In genomic region chr11:72102162-72102561, GRCh38 we compare ENCODE assay signal across 8 cellular contexts. TPM values are rescaled to one million over a fixed set of nuclear protein-coding genes. Genes with fewer than 3 reads are reported as not detected.
DNase-seq lines count a peak whose midpoint lies in the region; ATAC-seq, FAIRE-seq and TF ChIP-seq lines count a peak whose summit lies in the region.

No MANE protein-coding gene starts in this region.

- peak overlapping the region; percentile 93 to 96 for H3K4me3 Mint-ChIP-seq in activated T-cell treated with anti-CD3 and anti-CD28 coated beads, Interleukin-2, amount 50 U/mL, for 72 hours

- in situ Hi-C loops in HepG2 (cut with HindIII; ENCODE audit: extremely low pct_ligation_motif_present, low pct_unique_long_range_greater_than_20kb) (no loop called here), transverse colon (cut with MboI; ENCODE audit: low pct_ligation_motif_present in 1 of 4, low pct_unique_long_range_greater_than_20kb in 1 of 4, low sequenced_read_pairs in 3 of 4) (no loop called here)

- CTCF ChIA-PET in HepG2 (lab: Yijun Ruan, JAX; ENCODE audit: low intra/inter-chr PET ratio, low total read pairs), result no interaction called here

- TF ChIP-seq POLR2A in adrenal gland (IDR thresholded peaks at IDR 0.05) (no peak), HepG2 (IDR thresholded peaks at IDR 0.05; ENCODE audit: insufficient read depth in 1 of 2, low read depth in 2 of 2, low read length in 2 of 2) (peak in 1 of 2 experiments; percentile 22; a peak in 1 of 4 replicates), transverse colon (IDR thresholded peaks at IDR 0.05) (no peak)

- H3K36me3 ChIP-seq in adrenal gland (replicated peaks in 1 of 2), result peaks cover 0 to 22% of the 10 kb centered on the region in 2 donors
- peaks cover 13 to 29% of the 10 kb centered on the region in 2 experiments; a peak in 4 of 5 replicates for H3K36me3 ChIP-seq in HepG2 (replicated peaks in 1 of 2; ENCODE audit: control insufficient read depth in 1 of 2, insufficient read depth in 2 of 2, low read length in 2 of 2)
- peaks cover 0 to 23% (median 10%) of the 10 kb centered on the region in 4 donors for H3K36me3 ChIP-seq in transverse colon

- BruUV-seq in HepG2 (replicated peaks; lab: Mats Ljungman, UMichigan), result TSS peak; percentile 69

- H3K27ac ChIP-seq in adrenal gland, result peak overlapping the region in 4 of 5 donors; percentile 83 to 95 (median 92)
- H3K27ac ChIP-seq in HepG2 (ENCODE audit: extremely low read length, insufficient read depth, low read length), result peak overlapping the region; percentile 82
- peak overlapping the region; percentile 94 to 99 (median 96) for H3K27ac ChIP-seq in transverse colon

- intact Hi-C loops in adrenal gland (cut with DNase I) (loop anchor here in 1 of 2 donors (10.0 kb wide), 1 partner anchor 333 kb away; the partner anchor contains the start of gene CLPB), HepG2 (cut with micrococcal nuclease; ENCODE audit: unreplicated experiment) (loop anchor here (2.0 kb wide), 1 partner anchor 21 kb away; the partner anchor contains the start of genes LRRC51 and NUMA1), transverse colon (cut with DNase I; ENCODE audit: low total_unique reads) (no loop called here)

- H3K9me3 ChIP-seq in adrenal gland (replicated peaks in 1 of 3) (no peaks in the 10 kb centered on the region), HepG2 (ENCODE audit: low read length) (no peaks in the 10 kb centered on the region), transverse colon (no peaks in the 10 kb centered on the region)

- peaks cover 0 to 3% of the 10 kb centered on the region in 2 donors for H3K9me3 Mint-ChIP-seq in activated T-cell treated with anti-CD3 and anti-CD28 coated beads, Interleukin-2, amount 50 U/mL, for 72 hours

- H3K27me3 ChIP-seq in adrenal gland, result no peaks in the 10 kb centered on the region
- no peaks in the 10 kb centered on the region; a peak in 1 of 5 replicates for H3K27me3 ChIP-seq in HepG2 (ENCODE audit: control insufficient read depth in 1 of 2, insufficient read depth in 2 of 2, low read length in 2 of 2)
- H3K27me3 ChIP-seq in transverse colon, result no peaks in the 10 kb centered on the region

- DNase-seq in activated T-cell treated with anti-CD3 and anti-CD28 coated beads, Interleukin-2, amount 50 U/mL, for 72 hours, result no peak
- DNase-seq in activated T-cell treated with anti-CD3 and anti-CD28 coated beads for 4 hours (no peak), adrenal gland (no peak), HepG2 (ENCODE audit: low spot score) (no peak), transverse colon (no peak), GDM1 (lab: John Stamatoyannopoulos, UW) (no peak), SW 1271 (lab: John Stamatoyannopoulos, UW) (no peak)

- peak overlapping the region; percentile 97 for H3K27ac Mint-ChIP-seq in activated T-cell treated with anti-CD3 and anti-CD28 coated beads, Interleukin-2, amount 50 U/mL, for 72 hours

- H3K4me2 ChIP-seq in HepG2 (ENCODE audit: low read depth, low read length), result peak overlapping the region; percentile 93

- no peak for FAIRE-seq in HepG2 (lab: Jason Lieb, UNC)

- H3K4me1 ChIP-seq in adrenal gland (replicated peaks in 1 of 2) (peaks cover 35 to 41% of the 10 kb centered on the region in 2 donors), HepG2 (ENCODE audit: insufficient read depth, low read length) (peaks cover 39% of the 10 kb centered on the region), transverse colon (peaks cover 8 to 36% (median 28%) of the 10 kb centered on the region in 4 donors)

- peaks cover 4 to 8% of the 10 kb centered on the region in 2 donors for H3K36me3 Mint-ChIP-seq in activated T-cell treated with anti-CD3 and anti-CD28 coated beads, Interleukin-2, amount 50 U/mL, for 72 hours (ENCODE audit: insufficient read depth in 2 of 2)

- POLR2A ChIA-PET in HepG2 (lab: Yijun Ruan, JAX), result interaction anchor here (1.7 to 2.4 kb wide), 5 partner anchors 9 to 154 kb away, joined by 4 to 13 read pairs (median 8); partner anchors contain the start of gene ANAPC15

- no peak for TF ChIP-seq CTCF in adrenal gland (IDR thresholded peaks at IDR 0.05)
- TF ChIP-seq CTCF in HepG2 (CRISPR knock-in tag; IDR thresholded peaks at IDR 0.05), result no peak
- TF ChIP-seq CTCF in transverse colon (IDR thresholded peaks at IDR 0.05), result no peak

- H4K20me1 ChIP-seq in HepG2 (ENCODE audit: insufficient read depth, low read length), result no peaks in the 10 kb centered on the region

- peak overlapping the region; percentile 97 for H3K9ac ChIP-seq in HepG2 (ENCODE audit: insufficient read depth, low read depth, low read length)

- 33 to 43% (median 40%) methylated on average over 4 of the region's 4 CpGs for WGBS in adrenal gland, 4 donors
- WGBS in HepG2 (ENCODE audit: low lambda C conversion rate), result 27% methylated on average over 4 of the region's 4 CpGs
- 17 to 34% methylated on average over 1 to 4 of the region's 4 CpGs for WGBS in transverse colon (ENCODE audit: low coverage in 1 of 2), 2 donors

- H2AFZ ChIP-seq in HepG2 (ENCODE audit: low read length), result no peak overlapping the region

- TF ChIP-seq RAD21 in HepG2 (CRISPR knock-in tag; IDR thresholded peaks at IDR 0.05), result no peak

- H3K4me3 ChIP-seq in adrenal gland (peak overlapping the region in 3 of 4 donors; percentile 58 to 91 (median 91)), HepG2 (replicated peaks in 1 of 3; ENCODE audit: insufficient read depth in 1 of 3, low read depth in 2 of 3, low read length in 3 of 3) (peak overlapping the region; percentile 79 to 85 (median 82)), transverse colon (peak overlapping the region; percentile 84 to 94 (median 90))

- H3K79me2 ChIP-seq in HepG2 (ENCODE audit: insufficient read depth, low read length), result peaks cover 31% of the 10 kb centered on the region

- H3K4me1 Mint-ChIP-seq in activated T-cell treated with anti-CD3 and anti-CD28 coated beads, Interleukin-2, amount 50 U/mL, for 72 hours (ENCODE audit: low read depth), result peaks cover 39% of the 10 kb centered on the region

- no peaks in the 10 kb centered on the region for H3K27me3 Mint-ChIP-seq in activated T-cell treated with anti-CD3 and anti-CD28 coated beads, Interleukin-2, amount 50 U/mL, for 72 hours (ENCODE audit: low read depth)

- no peak for ATAC-seq in activated T-cell treated with anti-CD3 and anti-CD28 coated beads, Interleukin-2, amount 50 U/mL, for 72 hours (replicated peaks in 1 of 2)
- ATAC-seq in HepG2 (no peak), GM18858 (IDR thresholded peaks at IDR 0.05; ENCODE audit: unreplicated experiment) (no peak)

- TF ChIP-seq EP300 in HepG2 (IDR thresholded peaks at IDR 0.05; ENCODE audit: low read depth in 2 of 2, low read length in 2 of 2), result no peak
- no peak for TF ChIP-seq EP300 in HepG2 (CRISPR knock-in tag; IDR thresholded peaks at IDR 0.05; ENCODE audit: borderline replicate concordance)
- TF ChIP-seq EP300 in transverse colon (IDR thresholded peaks at IDR 0.05; ENCODE audit: low read depth), result no peak

RNA-seq across cellular contexts. Expression of gene LAMTOR1, which starts 0.9 kb away (rescaled TPM):
- total RNA-seq in activated T-cell treated with anti-CD3 and anti-CD28 coated beads, Interleukin-2, amount 50 U/mL, for 72 hours, result 10 to 100 TPM; 43.7 to 49.9 TPM
- total RNA-seq in adrenal gland, result 100 to 1,000 TPM; 107 to 297 (median 165) TPM
- 100 to 1,000 TPM in 1 of 3 donors, 10 to 100 TPM in 2; 86.1 to 140 (median 89.1) TPM for polyA plus RNA-seq in adrenal gland
- total RNA-seq in HepG2 (2016; rRNA removed; fragmentation: Illumina TruSeq; extraction: Trizol), result 63.4 and 66.0 TPM in 2 replicates
- 126 and 135 TPM in 2 replicates for total RNA-seq in HepG2 (2016; cell fraction: cytosol; rRNA removed; fragmentation: Illumina TruSeq; extraction: Trizol; ENCODE audit: low read depth)
- total RNA-seq in HepG2 (2016; cell fraction: insoluble cytoplasmic fraction; rRNA removed; fragmentation: Illumina TruSeq; extraction: Trizol), result 54.5 and 63.4 TPM in 2 replicates
- 137 and 158 TPM in 2 replicates for total RNA-seq in HepG2 (2016; cell fraction: membrane; rRNA removed; fragmentation: Illumina TruSeq; extraction: Trizol)
- total RNA-seq in HepG2 (2016; cell fraction: nucleus; rRNA removed; fragmentation: Illumina TruSeq; extraction: Trizol), result 32.3 and 35.3 TPM in 2 replicates
- 60.4 and 68.2 TPM in 2 replicates for polyA plus RNA-seq in HepG2 (2011; rRNA removed)
- polyA plus RNA-seq in HepG2 (2011; cell fraction: cytosol; rRNA removed), result 55.4 and 70.7 TPM in 2 replicates
- 50.2 and 55.1 TPM in 2 replicates for polyA plus RNA-seq in HepG2 (2011; cell fraction: nucleus; rRNA removed)
- polyA plus RNA-seq in HepG2 (2012), result 45.2 and 46.6 TPM in 2 replicates
- polyA plus RNA-seq in HepG2 (2016; cell fraction: cytosol; fragmentation: Illumina TruSeq; extraction: Trizol; ENCODE audit: low read depth), result 209 and 215 TPM in 2 replicates
- 81.6 and 89.9 TPM in 2 replicates for polyA plus RNA-seq in HepG2 (2016; cell fraction: insoluble cytoplasmic fraction; fragmentation: Illumina TruSeq; extraction: Trizol; ENCODE audit: low read depth)
- 210 and 214 TPM in 2 replicates for polyA plus RNA-seq in HepG2 (2016; cell fraction: membrane; fragmentation: Illumina TruSeq; extraction: Trizol; ENCODE audit: low read depth)
- 62.0 and 71.8 TPM in 2 replicates for polyA plus RNA-seq in HepG2 (2016; cell fraction: nucleus; fragmentation: Illumina TruSeq; extraction: Trizol; ENCODE audit: insufficient read depth, low read depth)
- polyA minus RNA-seq in HepG2 (2011; rRNA and poly(A)+ RNA removed; ENCODE audit: low replicate concordance), result 222 and 285 TPM in 2 replicates
- polyA minus RNA-seq in HepG2 (2011; cell fraction: cytosol; rRNA and poly(A)+ RNA removed), result 43.9 and 45.7 TPM in 2 replicates
- 42.5 and 48.2 TPM in 2 replicates for polyA minus RNA-seq in HepG2 (2011; cell fraction: nucleus; rRNA and poly(A)+ RNA removed)
- total RNA-seq in transverse colon, result 100 to 1,000 TPM in 2 of 4 donors, 10 to 100 TPM in 2; 59.1 to 156 (median 102) TPM

RNA-seq across cellular contexts. Expression of gene TOMT, which starts 3.6 kb away (rescaled TPM):
- not detected for total RNA-seq in activated T-cell treated with anti-CD3 and anti-CD28 coated beads, Interleukin-2, amount 50 U/mL, for 72 hours
- total RNA-seq in adrenal gland (not detected), HepG2 (2016; rRNA removed; fragmentation: Illumina TruSeq; extraction: Trizol) (not detected in 2 replicates), transverse colon (not detected)
- polyA plus RNA-seq in adrenal gland (not detected), HepG2 (2011; rRNA removed) (not detected in 2 replicates)
- not detected in 2 replicates for total RNA-seq in HepG2 (2016; cell fraction: cytosol; rRNA removed; fragmentation: Illumina TruSeq; extraction: Trizol; ENCODE audit: low read depth)
- not detected in 2 replicates for total RNA-seq in HepG2 (2016; cell fraction: insoluble cytoplasmic fraction; rRNA removed; fragmentation: Illumina TruSeq; extraction: Trizol)
- not detected in 2 replicates for total RNA-seq in HepG2 (2016; cell fraction: membrane; rRNA removed; fragmentation: Illumina TruSeq; extraction: Trizol)
- not detected in 2 replicates for total RNA-seq in HepG2 (2016; cell fraction: nucleus; rRNA removed; fragmentation: Illumina TruSeq; extraction: Trizol)
- not detected in 2 replicates for polyA plus RNA-seq in HepG2 (2011; cell fraction: cytosol; rRNA removed)
- 0.18 TPM in 1 of 2 replicates, not detected in the other for polyA plus RNA-seq in HepG2 (2011; cell fraction: nucleus; rRNA removed)
- not detected in 2 replicates for polyA plus RNA-seq in HepG2 (2012)
- polyA plus RNA-seq in HepG2 (2016; cell fraction: cytosol; fragmentation: Illumina TruSeq; extraction: Trizol; ENCODE audit: low read depth), result not detected in 2 replicates
- polyA plus RNA-seq in HepG2 (2016; cell fraction: insoluble cytoplasmic fraction; fragmentation: Illumina TruSeq; extraction: Trizol; ENCODE audit: low read depth), result not detected in 2 replicates
- not detected in 2 replicates for polyA plus RNA-seq in HepG2 (2016; cell fraction: membrane; fragmentation: Illumina TruSeq; extraction: Trizol; ENCODE audit: low read depth)
- polyA plus RNA-seq in HepG2 (2016; cell fraction: nucleus; fragmentation: Illumina TruSeq; extraction: Trizol; ENCODE audit: insufficient read depth, low read depth), result not detected in 2 replicates
- polyA minus RNA-seq in HepG2 (2011; rRNA and poly(A)+ RNA removed; ENCODE audit: low replicate concordance), result not detected in 2 replicates
- not detected in 2 replicates for polyA minus RNA-seq in HepG2 (2011; cell fraction: cytosol; rRNA and poly(A)+ RNA removed)
- polyA minus RNA-seq in HepG2 (2011; cell fraction: nucleus; rRNA and poly(A)+ RNA removed), result not detected in 2 replicates

RNA-seq across cellular contexts. Expression of gene ANAPC15, which starts 10.3 kb away (rescaled TPM):
- 10 to 100 TPM; 63.8 to 79.8 TPM for total RNA-seq in activated T-cell treated with anti-CD3 and anti-CD28 coated beads, Interleukin-2, amount 50 U/mL, for 72 hours
- total RNA-seq in adrenal gland (10 to 100 TPM; 15.3 to 36.6 (median 33.9) TPM), HepG2 (2016; rRNA removed; fragmentation: Illumina TruSeq; extraction: Trizol) (25.2 and 25.7 TPM in 2 replicates), transverse colon (10 to 100 TPM; 15.1 to 44.5 (median 27.6) TPM)
- polyA plus RNA-seq in adrenal gland (10 to 100 TPM; 62.7 to 80.0 (median 77.1) TPM), HepG2 (2011; rRNA removed) (16.5 and 18.8 TPM in 2 replicates)
- 42.2 and 48.2 TPM in 2 replicates for total RNA-seq in HepG2 (2016; cell fraction: cytosol; rRNA removed; fragmentation: Illumina TruSeq; extraction: Trizol; ENCODE audit: low read depth)
- 24.5 and 26.9 TPM in 2 replicates for total RNA-seq in HepG2 (2016; cell fraction: insoluble cytoplasmic fraction; rRNA removed; fragmentation: Illumina TruSeq; extraction: Trizol)
- total RNA-seq in HepG2 (2016; cell fraction: membrane; rRNA removed; fragmentation: Illumina TruSeq; extraction: Trizol), result 37.1 and 49.0 TPM in 2 replicates
- total RNA-seq in HepG2 (2016; cell fraction: nucleus; rRNA removed; fragmentation: Illumina TruSeq; extraction: Trizol), result 16.1 and 21.3 TPM in 2 replicates
- polyA plus RNA-seq in HepG2 (2011; cell fraction: cytosol; rRNA removed), result 19.3 and 19.5 TPM in 2 replicates
- polyA plus RNA-seq in HepG2 (2011; cell fraction: nucleus; rRNA removed), result 13.9 and 15.6 TPM in 2 replicates
- polyA plus RNA-seq in HepG2 (2012), result 13.7 and 14.9 TPM in 2 replicates
- polyA plus RNA-seq in HepG2 (2016; cell fraction: cytosol; fragmentation: Illumina TruSeq; extraction: Trizol; ENCODE audit: low read depth), result 44.0 and 55.6 TPM in 2 replicates
- polyA plus RNA-seq in HepG2 (2016; cell fraction: insoluble cytoplasmic fraction; fragmentation: Illumina TruSeq; extraction: Trizol; ENCODE audit: low read depth), result 22.3 and 27.7 TPM in 2 replicates
- 39.1 and 47.1 TPM in 2 replicates for polyA plus RNA-seq in HepG2 (2016; cell fraction: membrane; fragmentation: Illumina TruSeq; extraction: Trizol; ENCODE audit: low read depth)
- 19.5 and 20.8 TPM in 2 replicates for polyA plus RNA-seq in HepG2 (2016; cell fraction: nucleus; fragmentation: Illumina TruSeq; extraction: Trizol; ENCODE audit: insufficient read depth, low read depth)
- 13.6 and 56.8 TPM in 2 replicates for polyA minus RNA-seq in HepG2 (2011; rRNA and poly(A)+ RNA removed; ENCODE audit: low replicate concordance)
- polyA minus RNA-seq in HepG2 (2011; cell fraction: cytosol; rRNA and poly(A)+ RNA removed), result 2.2 and 3.7 TPM in 2 replicates
- 16.4 and 21.0 TPM in 2 replicates for polyA minus RNA-seq in HepG2 (2011; cell fraction: nucleus; rRNA and poly(A)+ RNA removed)

RNA-seq across cellular contexts. Expression of gene LRRC51, which starts 21.5 kb away (rescaled TPM):
- 1 to 10 TPM; 4.6 to 6.3 TPM for total RNA-seq in activated T-cell treated with anti-CD3 and anti-CD28 coated beads, Interleukin-2, amount 50 U/mL, for 72 hours
- total RNA-seq in adrenal gland, result 10 to 100 TPM in 5 of 8 donors, 1 to 10 TPM in 3; 2.4 to 15.4 (median 11.2) TPM
- polyA plus RNA-seq in adrenal gland, result 10 to 100 TPM in 2 of 3 donors, 1 to 10 TPM in 1; 5.3 to 15.7 (median 10.4) TPM
- total RNA-seq in HepG2 (2016; rRNA removed; fragmentation: Illumina TruSeq; extraction: Trizol), result 6.0 and 6.4 TPM in 2 replicates
- total RNA-seq in HepG2 (2016; cell fraction: cytosol; rRNA removed; fragmentation: Illumina TruSeq; extraction: Trizol; ENCODE audit: low read depth), result 5.0 and 9.1 TPM in 2 replicates
- total RNA-seq in HepG2 (2016; cell fraction: insoluble cytoplasmic fraction; rRNA removed; fragmentation: Illumina TruSeq; extraction: Trizol), result 5.4 and 7.4 TPM in 2 replicates
- total RNA-seq in HepG2 (2016; cell fraction: membrane; rRNA removed; fragmentation: Illumina TruSeq; extraction: Trizol), result 11.2 and 16.0 TPM in 2 replicates
- total RNA-seq in HepG2 (2016; cell fraction: nucleus; rRNA removed; fragmentation: Illumina TruSeq; extraction: Trizol), result 1.8 TPM in 2 replicates
- polyA plus RNA-seq in HepG2 (2011; rRNA removed), result 3.4 and 5.3 TPM in 2 replicates
- 4.4 and 18.0 TPM in 2 replicates for polyA plus RNA-seq in HepG2 (2011; cell fraction: cytosol; rRNA removed)
- 3.6 and 3.9 TPM in 2 replicates for polyA plus RNA-seq in HepG2 (2011; cell fraction: nucleus; rRNA removed)
- 2.3 and 4.8 TPM in 2 replicates for polyA plus RNA-seq in HepG2 (2012)
- 11.7 and 14.5 TPM in 2 replicates for polyA plus RNA-seq in HepG2 (2016; cell fraction: cytosol; fragmentation: Illumina TruSeq; extraction: Trizol; ENCODE audit: low read depth)
- 6.4 and 8.4 TPM in 2 replicates for polyA plus RNA-seq in HepG2 (2016; cell fraction: insoluble cytoplasmic fraction; fragmentation: Illumina TruSeq; extraction: Trizol; ENCODE audit: low read depth)
- 8.9 and 11.6 TPM in 2 replicates for polyA plus RNA-seq in HepG2 (2016; cell fraction: membrane; fragmentation: Illumina TruSeq; extraction: Trizol; ENCODE audit: low read depth)
- 6.2 and 7.2 TPM in 2 replicates for polyA plus RNA-seq in HepG2 (2016; cell fraction: nucleus; fragmentation: Illumina TruSeq; extraction: Trizol; ENCODE audit: insufficient read depth, low read depth)
- polyA minus RNA-seq in HepG2 (2011; rRNA and poly(A)+ RNA removed; ENCODE audit: low replicate concordance), result 3.6 and 14.5 TPM in 2 replicates
- polyA minus RNA-seq in HepG2 (2011; cell fraction: cytosol; rRNA and poly(A)+ RNA removed), result 1.5 and 4.6 TPM in 2 replicates
- 1.3 and 1.6 TPM in 2 replicates for polyA minus RNA-seq in HepG2 (2011; cell fraction: nucleus; rRNA and poly(A)+ RNA removed)
- 10 to 100 TPM in 1 of 4 donors, 1 to 10 TPM in 3; 5.1 to 77.4 (median 6.7) TPM for total RNA-seq in transverse colon

RNA-seq across cellular contexts. Expression of gene NUMA1, which starts 21.8 kb away (rescaled TPM):
- total RNA-seq in activated T-cell treated with anti-CD3 and anti-CD28 coated beads, Interleukin-2, amount 50 U/mL, for 72 hours, result 100 to 1,000 TPM; 156 to 163 TPM
- total RNA-seq in adrenal gland (100 to 1,000 TPM; 158 to 380 (median 274) TPM), HepG2 (2016; rRNA removed; fragmentation: Illumina TruSeq; extraction: Trizol) (60.2 and 67.7 TPM in 2 replicates), transverse colon (100 to 1,000 TPM; 323 to 520 (median 419) TPM)
- polyA plus RNA-seq in adrenal gland (100 to 1,000 TPM in 2 of 3 donors, 10 to 100 TPM in 1; 86.7 to 677 (median 313) TPM), HepG2 (2011; rRNA removed) (57.3 and 65.8 TPM in 2 replicates)
- 5.2 and 6.6 TPM in 2 replicates for total RNA-seq in HepG2 (2016; cell fraction: cytosol; rRNA removed; fragmentation: Illumina TruSeq; extraction: Trizol; ENCODE audit: low read depth)
- total RNA-seq in HepG2 (2016; cell fraction: insoluble cytoplasmic fraction; rRNA removed; fragmentation: Illumina TruSeq; extraction: Trizol), result 55.8 and 59.6 TPM in 2 replicates
- 16.9 and 17.1 TPM in 2 replicates for total RNA-seq in HepG2 (2016; cell fraction: membrane; rRNA removed; fragmentation: Illumina TruSeq; extraction: Trizol)
- total RNA-seq in HepG2 (2016; cell fraction: nucleus; rRNA removed; fragmentation: Illumina TruSeq; extraction: Trizol), result 51.9 and 58.7 TPM in 2 replicates
- 23.8 and 38.7 TPM in 2 replicates for polyA plus RNA-seq in HepG2 (2011; cell fraction: cytosol; rRNA removed)
- 197 and 254 TPM in 2 replicates for polyA plus RNA-seq in HepG2 (2011; cell fraction: nucleus; rRNA removed)
- polyA plus RNA-seq in HepG2 (2012), result 47.1 and 54.6 TPM in 2 replicates
- 2.2 and 2.8 TPM in 2 replicates for polyA plus RNA-seq in HepG2 (2016; cell fraction: cytosol; fragmentation: Illumina TruSeq; extraction: Trizol; ENCODE audit: low read depth)
- polyA plus RNA-seq in HepG2 (2016; cell fraction: insoluble cytoplasmic fraction; fragmentation: Illumina TruSeq; extraction: Trizol; ENCODE audit: low read depth), result 26.9 and 40.2 TPM in 2 replicates
- 4.8 and 6.1 TPM in 2 replicates for polyA plus RNA-seq in HepG2 (2016; cell fraction: membrane; fragmentation: Illumina TruSeq; extraction: Trizol; ENCODE audit: low read depth)
- polyA plus RNA-seq in HepG2 (2016; cell fraction: nucleus; fragmentation: Illumina TruSeq; extraction: Trizol; ENCODE audit: insufficient read depth, low read depth), result 97.1 and 105 TPM in 2 replicates
- 229 and 402 TPM in 2 replicates for polyA minus RNA-seq in HepG2 (2011; rRNA and poly(A)+ RNA removed; ENCODE audit: low replicate concordance)
- polyA minus RNA-seq in HepG2 (2011; cell fraction: cytosol; rRNA and poly(A)+ RNA removed), result 45.5 and 48.0 TPM in 2 replicates
- polyA minus RNA-seq in HepG2 (2011; cell fraction: nucleus; rRNA and poly(A)+ RNA removed), result 93.7 and 98.8 TPM in 2 replicates
